ENCODE assay signal across 9 cellular contexts in the genomic region with DNA sequence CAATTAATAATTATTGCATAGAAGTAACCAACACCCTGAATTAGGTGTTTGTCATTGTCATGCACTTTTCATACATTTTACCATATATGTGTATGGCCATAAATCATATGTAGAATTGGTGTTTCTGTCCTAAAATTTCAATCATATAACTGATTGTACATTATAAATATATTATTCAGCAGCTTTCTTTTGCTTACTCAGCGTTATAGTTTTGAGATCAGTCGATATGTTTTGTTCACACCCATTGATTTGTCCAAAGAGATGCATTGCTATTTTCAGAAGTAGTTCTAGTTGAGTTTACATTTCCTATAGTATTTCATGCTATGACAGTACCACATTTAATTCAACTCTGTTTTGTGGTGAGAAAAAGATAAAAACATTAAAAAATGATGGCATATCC.
"Had no signal": no experiment of that assay in that cellular context is flagged by ENCODE, and none has a peak within 500 bp of the region (broad histone marks: within the 10 kb centered on the region; RNA-seq: fewer than 3 reads in every experiment).

No MANE protein-coding gene starts in this region.

- H3K4me3 ChIP-seq: GM23248 had no signal

- H3K9ac ChIP-seq: GM23248, KMS-11 had no signal

- H3K4me2 ChIP-seq: KMS-11 had no signal

- H3K27ac ChIP-seq: GM23248, KMS-11 had no signal

- FAIRE-seq: H54, HTR-8/SVneo had no signal

- DNase-seq: GM23248, GOT3, H9, HCEC 1CT, Karpas-422, KBM-7 had no signal

- H2AFZ ChIP-seq: GM23248 had no signal
